Comparison of ENCODE assay signal across 2 cellular contexts in genomic region chr3:155392138-155392537, GRCh38.
TF ChIP-seq lines count a peak whose summit lies in the region.

No MANE protein-coding gene starts in this region.

TF ChIP-seq in GM23338, 12 proteins besides CTCF, POLR2A, EP300 and RAD21 (continued from another document):
- TF ChIP-seq ZNF462 (CRISPR knock-in tag; IDR thresholded peaks at IDR 0.05), result no peak

TF ChIP-seq in HepG2, 621 proteins besides CTCF, POLR2A, EP300 and RAD21:
- TF ChIP-seq DZIP1 (CRISPR knock-in tag; IDR thresholded peaks at IDR 0.05) (no peak), ZNF496 (CRISPR knock-in tag; IDR thresholded peaks at IDR 0.05; ENCODE audit: insufficient replicate concordance) (no peak), ZNF576 (CRISPR knock-in tag; IDR thresholded peaks at IDR 0.05) (no peak), TARDBP (CRISPR knock-in tag; IDR thresholded peaks at IDR 0.05) (no peak), ZNF746 (CRISPR knock-in tag; IDR thresholded peaks at IDR 0.05) (no peak), ZNF570 (CRISPR knock-in tag; IDR thresholded peaks at IDR 0.05; ENCODE audit: borderline replicate concordance) (no peak), ZNF513 (CRISPR knock-in tag; conservative IDR thresholded peaks at IDR 0.05) (no peak), ZNF354B (CRISPR knock-in tag; IDR thresholded peaks at IDR 0.05) (no peak), PTBP1 (IDR thresholded peaks at IDR 0.05; ENCODE audit: low read depth, low read length, poor library complexity, severe bottlenecking) (no peak)
TF ChIP-seq in HepG2: peak in this region for 0.
